12 cellular contexts compared by ENCODE assay signal in genomic region chr11:12556155-12556554, GRCh38.
A peak's percentile ranks its signal among the peaks of the same experiment; 100 is the strongest.
DNase-seq lines count a peak whose midpoint lies in the region; ATAC-seq and TF ChIP-seq lines count a peak whose summit lies in the region.
"Had no signal": no experiment of that assay in that cellular context is flagged by ENCODE, and none has a peak within 500 bp of the region (broad histone marks: within the 10 kb centered on the region; RNA-seq: fewer than 3 reads in every experiment).

No MANE protein-coding gene starts in this region.

- no peaks in the 10 kb centered on the region for H3K9me3 Mint-ChIP-seq in osteocyte (ENCODE audit: unreplicated experiment)
- H3K9me3 Mint-ChIP-seq: activated T-helper 1 cell treated with anti-CD3 and anti-CD28 coated beads, Interleukin-12 subunit alpha, Interleukin-12 subunit beta, Interleukin-2, Interleukin-4 antibody, amounts not matched to agents 30 ng/mL and 10 ng/mL and 1 ng/mL, durations not matched to agents 14 hours and 24 hours and 36 hours; type B pancreatic cell had no signal

- DNase-seq in EH (ENCODE audit: low read depth) (peak; percentile 70), amniotic epithelial cell (ENCODE audit: low read depth) (peak; percentile 52), foreskin fibroblast (peak; percentile 44 to 75), osteocyte (ENCODE audit: extremely low spot score, unreplicated experiment) (no peak), HuH-7.5 (ENCODE audit: low spot score) (no peak), D341Med (ENCODE audit: low spot score) (no peak)
- DNase-seq: DND-41, NCI-H524 had no signal

- H3K4me3 ChIP-seq in foreskin fibroblast (ENCODE audit: low read depth in 1 of 2, low read length in 2 of 2), result peak overlapping the region in 1 of 2 donors; percentile 15

- ATAC-seq in GM21717 (IDR thresholded peaks at IDR 0.05; ENCODE audit: unreplicated experiment) (no peak), HG03565 (IDR thresholded peaks at IDR 0.05; ENCODE audit: unreplicated experiment) (no peak)

- H3K27ac Mint-ChIP-seq in osteocyte (ENCODE audit: unreplicated experiment), result peak overlapping the region; percentile 87
- H3K27ac Mint-ChIP-seq: activated T-helper 1 cell treated with anti-CD3 and anti-CD28 coated beads, Interleukin-12 subunit alpha, Interleukin-12 subunit beta, Interleukin-2, Interleukin-4 antibody, amounts not matched to agents 30 ng/mL and 10 ng/mL and 1 ng/mL, durations not matched to agents 14 hours and 24 hours and 36 hours; type B pancreatic cell had no signal

- TF ChIP-seq CTCF in foreskin fibroblast (IDR thresholded peaks at IDR 0.05; ENCODE audit: low read depth, low read length) (no peak), osteocyte (IDR thresholded peaks at IDR 0.05) (no peak)

- peaks cover 3% of the 10 kb centered on the region for H3K36me3 Mint-ChIP-seq in osteocyte (ENCODE audit: unreplicated experiment)
- H3K36me3 Mint-ChIP-seq: type B pancreatic cell had no signal

- H3K27me3 Mint-ChIP-seq in osteocyte (ENCODE audit: unreplicated experiment), result no peaks in the 10 kb centered on the region
- H3K27me3 Mint-ChIP-seq: type B pancreatic cell had no signal

- H3K4me1 Mint-ChIP-seq in osteocyte (ENCODE audit: unreplicated experiment), result peaks cover 44% of the 10 kb centered on the region

- H3K4me3 Mint-ChIP-seq in osteocyte (ENCODE audit: unreplicated experiment), result no peak overlapping the region
- H3K4me3 Mint-ChIP-seq: activated T-helper 1 cell treated with anti-CD3 and anti-CD28 coated beads, Interleukin-12 subunit alpha, Interleukin-12 subunit beta, Interleukin-2, Interleukin-4 antibody, amounts not matched to agents 30 ng/mL and 10 ng/mL and 1 ng/mL, durations not matched to agents 14 hours and 24 hours and 36 hours; type B pancreatic cell had no signal

Comparison
In these comparisons a context has a peak if more than half of its experiments do, and no peak if none do; other contexts are left out.
1. DNase-seq: peak in EH (single experiment), amniotic epithelial cell (single experiment) and foreskin fibroblast (2 of 2); none in osteocyte (single experiment), HuH-7.5 (single experiment) and D341Med (single experiment).